24 cellular contexts compared by ENCODE assay signal in the genomic region with DNA sequence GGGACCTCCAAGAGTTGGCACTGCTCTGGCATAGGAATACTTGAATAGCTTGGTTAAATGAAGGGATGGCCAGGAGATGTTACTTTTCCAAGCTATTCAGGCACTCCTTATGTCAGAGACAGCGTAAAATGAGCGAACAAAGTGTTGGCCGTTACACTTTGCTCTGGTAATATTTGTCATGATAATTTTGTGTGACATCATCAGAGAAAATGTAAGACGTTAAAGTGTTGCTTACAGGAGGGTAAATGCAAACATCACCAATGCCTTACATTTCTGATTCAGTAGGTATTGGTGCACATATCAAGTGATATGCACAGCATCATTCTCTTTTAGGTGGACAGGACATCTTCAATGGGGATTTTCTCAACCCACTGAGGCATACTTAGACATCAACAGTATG. TPM values are rescaled to one million over a fixed set of nuclear protein-coding genes. Genes with fewer than 3 reads are reported as not detected.
DNase-seq lines count a peak whose midpoint lies in the region; ATAC-seq, FAIRE-seq and TF ChIP-seq lines count a peak whose summit lies in the region.
"Had no signal": no experiment of that assay in that cellular context is flagged by ENCODE, and none has a peak within 500 bp of the region (broad histone marks: within the 10 kb centered on the region; RNA-seq: fewer than 3 reads in every experiment).

No MANE protein-coding gene starts in this region.

- H3K4me1 Mint-ChIP-seq in T-helper 1 cell treated with Interleukin-12 subunit alpha and Interleukin-12 subunit beta and Interleukin-4 antibody, amounts not matched to agents 30 μg/mL and 1 μg/mL, for 36 hours (ENCODE audit: low read depth): peaks cover 59% of the 10 kb centered on the region
- H3K4me1 Mint-ChIP-seq in activated T-helper 17 cell treated with anti-CD3 and anti-CD28 coated beads, Interleukin-2, amount 50 U/mL, for 72 hours: peaks cover 35% of the 10 kb centered on the region
- H3K4me1 Mint-ChIP-seq: GM23338 had no signal

- no peak overlapping the region for H2AFZ ChIP-seq in HepG2 (ENCODE audit: low read length)
- H2AFZ ChIP-seq: GM23338 had no signal

- CTCF ChIA-PET in HepG2 (lab: Yijun Ruan, JAX; ENCODE audit: low intra/inter-chr PET ratio, low total read pairs): no interaction called here

- intact Hi-C loops in HepG2 (cut with micrococcal nuclease; ENCODE audit: unreplicated experiment) (no loop called here), right lobe of liver (cut with DNase I) (no loop called here)

- peaks cover 12% of the 10 kb centered on the region for H3K79me2 ChIP-seq in HepG2 (ENCODE audit: insufficient read depth, low read length)

- POLR2A ChIA-PET in HepG2 (lab: Yijun Ruan, JAX): no interaction called here

- ATAC-seq in HepG2 (no peak), right lobe of liver (no peak)
- ATAC-seq in activated T-helper 17 cell treated with anti-CD3 and anti-CD28 coated beads, Interleukin-2, amount 50 U/mL, for 72 hours (replicated peaks): no peak
- ATAC-seq: A549; CD8-positive, alpha-beta T cell; GM23338 had no signal

- DNase-seq in T-helper 1 cell (no peak), HepG2 (ENCODE audit: low spot score) (no peak), right lobe of liver (no peak), GM13977 (ENCODE audit: low spot score) (no peak), NCI-H128 (lab: John Stamatoyannopoulos, UW; ENCODE audit: unreplicated experiment) (no peak)
- DNase-seq: AML-193; Calu3; CD8-positive, alpha-beta T cell; DMS 273 treated with DMSO at 0.1 percent for 48 hours; DMS53; HCEC 1CT; HFFc6 had no signal

- no peak for TF ChIP-seq POLR2A in HepG2 (IDR thresholded peaks at IDR 0.05; ENCODE audit: insufficient read depth in 1 of 2, low read depth in 2 of 2, low read length in 2 of 2)
- no peak for TF ChIP-seq POLR2A in right lobe of liver (IDR thresholded peaks at IDR 0.05)

- no peak overlapping the region for H3K27ac Mint-ChIP-seq in T-helper 1 cell treated with Interleukin-12 subunit alpha and Interleukin-12 subunit beta and Interleukin-4 antibody, amounts not matched to agents 30 μg/mL and 1 μg/mL, for 36 hours
- H3K27ac Mint-ChIP-seq in activated T-helper 17 cell treated with anti-CD3 and anti-CD28 coated beads, Interleukin-2, amount 50 U/mL, for 72 hours: no peak overlapping the region
- H3K27ac Mint-ChIP-seq: CD8-positive, alpha-beta T cell; GM23338; HFFc6 had no signal

- H3K4me3 Mint-ChIP-seq in T-helper 1 cell treated with Interleukin-12 subunit alpha and Interleukin-12 subunit beta and Interleukin-4 antibody, amounts not matched to agents 30 μg/mL and 1 μg/mL, for 36 hours: peak overlapping the region; percentile 17
- H3K4me3 Mint-ChIP-seq in activated T-helper 17 cell treated with anti-CD3 and anti-CD28 coated beads, Interleukin-2, amount 50 U/mL, for 72 hours: peak overlapping the region; percentile 95
- H3K4me3 Mint-ChIP-seq: CD8-positive, alpha-beta T cell; GM23338; HFFc6 had no signal

- BruUV-seq in HepG2 (replicated peaks; lab: Mats Ljungman, UMichigan): no TSS peak

- in situ Hi-C loops in HepG2 (cut with HindIII; ENCODE audit: extremely low pct_ligation_motif_present, low pct_unique_long_range_greater_than_20kb): no loop called here
- in situ Hi-C loops in GM13977 (cut with MboI; ENCODE audit: low pct_unique_long_range_greater_than_20kb, low sequenced_read_pairs, unreplicated experiment): no loop called here

- no peak overlapping the region for H3K4me2 ChIP-seq in HepG2 (ENCODE audit: low read depth, low read length)
- H3K4me2 ChIP-seq: A549, GM23338 had no signal

- H3K4me1 ChIP-seq in HepG2 (ENCODE audit: insufficient read depth, low read length) (no peaks in the 10 kb centered on the region), right lobe of liver (peaks cover 0 to 4% (median 0%) of the 10 kb centered on the region in 4 donors), neutrophil (ENCODE audit: control insufficient read depth in 1 of 2, insufficient read depth in 1 of 2, low read depth in 1 of 2, low read length in 1 of 2) (peaks cover 76 to 84% of the 10 kb centered on the region in 2 experiments)
- H3K4me1 ChIP-seq: A549 had no signal

- H3K36me3 Mint-ChIP-seq in T-helper 1 cell treated with Interleukin-12 subunit alpha and Interleukin-12 subunit beta and Interleukin-4 antibody, amounts not matched to agents 30 μg/mL and 1 μg/mL, for 36 hours (ENCODE audit: low read depth): peaks cover 29% of the 10 kb centered on the region
- H3K36me3 Mint-ChIP-seq in activated T-helper 17 cell treated with anti-CD3 and anti-CD28 coated beads, Interleukin-2, amount 50 U/mL, for 72 hours (ENCODE audit: low read depth): peaks cover 46% of the 10 kb centered on the region

- no peaks in the 10 kb centered on the region for H3K27me3 Mint-ChIP-seq in T-helper 1 cell treated with Interleukin-12 subunit alpha and Interleukin-12 subunit beta and Interleukin-4 antibody, amounts not matched to agents 30 μg/mL and 1 μg/mL, for 36 hours (ENCODE audit: low read depth)
- no peaks in the 10 kb centered on the region for H3K27me3 Mint-ChIP-seq in activated T-helper 17 cell treated with anti-CD3 and anti-CD28 coated beads, Interleukin-2, amount 50 U/mL, for 72 hours
- H3K27me3 Mint-ChIP-seq: IgD-negative memory B cell had no signal

- H4K20me1 ChIP-seq in HepG2 (ENCODE audit: insufficient read depth, low read length): no peaks in the 10 kb centered on the region

- TF ChIP-seq EP300 in HepG2 (IDR thresholded peaks at IDR 0.05; ENCODE audit: low read depth in 2 of 2, low read length in 2 of 2): no peak
- no peak for TF ChIP-seq EP300 in HepG2 (CRISPR knock-in tag; IDR thresholded peaks at IDR 0.05; ENCODE audit: borderline replicate concordance)

- no peaks in the 10 kb centered on the region for H3K36me3 ChIP-seq in HepG2 (replicated peaks in 1 of 2; ENCODE audit: control insufficient read depth in 1 of 2, insufficient read depth in 2 of 2, low read length in 2 of 2)
- peaks cover 0 to 3% (median 0%) of the 10 kb centered on the region in 4 donors for H3K36me3 ChIP-seq in right lobe of liver
- H3K36me3 ChIP-seq in neutrophil: no peaks in the 10 kb centered on the region

- WGBS in HepG2 (ENCODE audit: low lambda C conversion rate): 82% methylated on average over 4 of the region's 4 CpGs
- WGBS in right lobe of liver (ENCODE audit: insufficient coverage, low coverage, low lambda C conversion rate, missing lambda C conversion rate): 98% methylated on average over 4 of the region's 4 CpGs

- H3K27me3 ChIP-seq in HepG2 (ENCODE audit: control insufficient read depth in 1 of 2, insufficient read depth in 2 of 2, low read length in 2 of 2) (no peaks in the 10 kb centered on the region), right lobe of liver (no peaks in the 10 kb centered on the region), neutrophil (no peaks in the 10 kb centered on the region)

- H3K4me3 ChIP-seq in HepG2 (replicated peaks in 1 of 3; ENCODE audit: insufficient read depth in 1 of 3, low read depth in 2 of 3, low read length in 3 of 3) (no peak overlapping the region), right lobe of liver (no peak overlapping the region), neutrophil (ENCODE audit: low read depth in 1 of 2, low read length in 1 of 2) (no peak overlapping the region)
- H3K4me3 ChIP-seq: A549, GM23338 had no signal

- H3K9me3 ChIP-seq in HepG2 (ENCODE audit: low read length) (no peaks in the 10 kb centered on the region), right lobe of liver (no peaks in the 10 kb centered on the region), neutrophil (no peaks in the 10 kb centered on the region)
- H3K9me3 ChIP-seq: A549 had no signal

- peaks cover 4% of the 10 kb centered on the region for H3K9me3 Mint-ChIP-seq in T-helper 1 cell treated with Interleukin-12 subunit alpha and Interleukin-12 subunit beta and Interleukin-4 antibody, amounts not matched to agents 30 μg/mL and 1 μg/mL, for 36 hours
- H3K9me3 Mint-ChIP-seq in activated T-helper 17 cell treated with anti-CD3 and anti-CD28 coated beads, Interleukin-2, amount 50 U/mL, for 72 hours: no peaks in the 10 kb centered on the region
- H3K9me3 Mint-ChIP-seq: GM23338, HFFc6 had no signal

- TF ChIP-seq RAD21 in HepG2 (CRISPR knock-in tag; IDR thresholded peaks at IDR 0.05): no peak

- TF ChIP-seq CTCF in HepG2 (CRISPR knock-in tag; IDR thresholded peaks at IDR 0.05) (no peak), right lobe of liver (IDR thresholded peaks at IDR 0.05) (no peak), neutrophil (IDR thresholded peaks at IDR 0.05) (no peak), GM13977 (IDR thresholded peaks at IDR 0.05; ENCODE audit: extremely low read depth, insufficient read depth, missing control alignments) (no peak)

- no peak overlapping the region for H3K27ac ChIP-seq in HepG2 (ENCODE audit: extremely low read length, insufficient read depth, low read length)
- no peak overlapping the region for H3K27ac ChIP-seq in right lobe of liver
- peak overlapping the region; percentile 92 for H3K27ac ChIP-seq in neutrophil
- H3K27ac ChIP-seq: 22Rv1, A549, C4-2B had no signal

- no peak overlapping the region for H3K9ac ChIP-seq in HepG2 (ENCODE audit: insufficient read depth, low read depth, low read length)

- no peak for FAIRE-seq in HepG2 (lab: Jason Lieb, UNC)
- FAIRE-seq: A549, G401.6, GM12892, H54, HTR-8/SVneo had no signal

RNA-seq across cellular contexts. Expression of a gene that starts 46.0 kb away (rescaled TPM):
- total RNA-seq in HepG2 (2016; rRNA removed; fragmentation: Illumina TruSeq; extraction: Trizol): 23.1 and 26.8 TPM in 2 replicates
- 5.4 and 7.7 TPM in 2 replicates for total RNA-seq in HepG2 (2016; cell fraction: cytosol; rRNA removed; fragmentation: Illumina TruSeq; extraction: Trizol; ENCODE audit: low read depth)
- 21.3 and 27.5 TPM in 2 replicates for total RNA-seq in HepG2 (2016; cell fraction: insoluble cytoplasmic fraction; rRNA removed; fragmentation: Illumina TruSeq; extraction: Trizol)
- total RNA-seq in HepG2 (2016; cell fraction: membrane; rRNA removed; fragmentation: Illumina TruSeq; extraction: Trizol): 24.3 and 26.4 TPM in 2 replicates
- total RNA-seq in HepG2 (2016; cell fraction: nucleus; rRNA removed; fragmentation: Illumina TruSeq; extraction: Trizol): 11.8 and 13.5 TPM in 2 replicates
- 8.6 and 11.7 TPM in 2 replicates for polyA plus RNA-seq in HepG2 (2011; rRNA removed)
- polyA plus RNA-seq in HepG2 (2011; cell fraction: cytosol; rRNA removed): 2.6 and 4.0 TPM in 2 replicates
- polyA plus RNA-seq in HepG2 (2011; cell fraction: nucleus; rRNA removed): 2.6 and 5.8 TPM in 2 replicates
- 9.9 and 13.0 TPM in 2 replicates for polyA plus RNA-seq in HepG2 (2012)
- 10.7 and 12.2 TPM in 2 replicates for polyA plus RNA-seq in HepG2 (2016; cell fraction: cytosol; fragmentation: Illumina TruSeq; extraction: Trizol; ENCODE audit: low read depth)
- 23.9 and 24.5 TPM in 2 replicates for polyA plus RNA-seq in HepG2 (2016; cell fraction: insoluble cytoplasmic fraction; fragmentation: Illumina TruSeq; extraction: Trizol; ENCODE audit: low read depth)
- polyA plus RNA-seq in HepG2 (2016; cell fraction: membrane; fragmentation: Illumina TruSeq; extraction: Trizol; ENCODE audit: low read depth): 19.9 and 21.8 TPM in 2 replicates
- 11.0 and 14.0 TPM in 2 replicates for polyA plus RNA-seq in HepG2 (2016; cell fraction: nucleus; fragmentation: Illumina TruSeq; extraction: Trizol; ENCODE audit: insufficient read depth, low read depth)
- 3.7 and 6.9 TPM in 2 replicates for polyA minus RNA-seq in HepG2 (2011; rRNA and poly(A)+ RNA removed; ENCODE audit: low replicate concordance)
- polyA minus RNA-seq in HepG2 (2011; cell fraction: cytosol; rRNA and poly(A)+ RNA removed): 9.6 and 11.5 TPM in 2 replicates
- 16.8 and 20.2 TPM in 2 replicates for polyA minus RNA-seq in HepG2 (2011; cell fraction: nucleus; rRNA and poly(A)+ RNA removed)
- 10 to 100 TPM in 4 of 6 experiments, 1 to 10 TPM in 2; 4.4 to 21.2 (median 15.1) TPM for total RNA-seq in right lobe of liver
- 10 to 100 TPM; 17.9 to 26.4 TPM for total RNA-seq in activated T-helper 17 cell treated with anti-CD3 and anti-CD28 coated beads, Interleukin-2, amount 50 U/mL, for 72 hours

RNA-seq across cellular contexts. Expression of a gene that starts 47.9 kb away (rescaled TPM):
- total RNA-seq in HepG2 (2016; rRNA removed; fragmentation: Illumina TruSeq; extraction: Trizol) (9.7 and 14.8 TPM in 2 replicates), right lobe of liver (10 to 100 TPM in 1 of 6 experiments, 1 to 10 TPM in 5; 2.5 to 12.7 (median 4.8) TPM)
- 2.8 and 3.6 TPM in 2 replicates for total RNA-seq in HepG2 (2016; cell fraction: cytosol; rRNA removed; fragmentation: Illumina TruSeq; extraction: Trizol; ENCODE audit: low read depth)
- total RNA-seq in HepG2 (2016; cell fraction: insoluble cytoplasmic fraction; rRNA removed; fragmentation: Illumina TruSeq; extraction: Trizol): 9.9 and 13.5 TPM in 2 replicates
- total RNA-seq in HepG2 (2016; cell fraction: membrane; rRNA removed; fragmentation: Illumina TruSeq; extraction: Trizol): 3.9 and 4.5 TPM in 2 replicates
- 12.3 and 18.8 TPM in 2 replicates for total RNA-seq in HepG2 (2016; cell fraction: nucleus; rRNA removed; fragmentation: Illumina TruSeq; extraction: Trizol)
- polyA plus RNA-seq in HepG2 (2011; rRNA removed): 9.5 and 12.4 TPM in 2 replicates
- 6.1 and 7.1 TPM in 2 replicates for polyA plus RNA-seq in HepG2 (2011; cell fraction: cytosol; rRNA removed)
- polyA plus RNA-seq in HepG2 (2011; cell fraction: nucleus; rRNA removed): 2.9 and 3.0 TPM in 2 replicates
- polyA plus RNA-seq in HepG2 (2012): 13.3 and 20.2 TPM in 2 replicates
- 5.2 and 5.3 TPM in 2 replicates for polyA plus RNA-seq in HepG2 (2016; cell fraction: cytosol; fragmentation: Illumina TruSeq; extraction: Trizol; ENCODE audit: low read depth)
- polyA plus RNA-seq in HepG2 (2016; cell fraction: insoluble cytoplasmic fraction; fragmentation: Illumina TruSeq; extraction: Trizol; ENCODE audit: low read depth): 10.5 and 13.7 TPM in 2 replicates
- polyA plus RNA-seq in HepG2 (2016; cell fraction: membrane; fragmentation: Illumina TruSeq; extraction: Trizol; ENCODE audit: low read depth): 3.5 and 4.7 TPM in 2 replicates
- 20.0 and 26.2 TPM in 2 replicates for polyA plus RNA-seq in HepG2 (2016; cell fraction: nucleus; fragmentation: Illumina TruSeq; extraction: Trizol; ENCODE audit: insufficient read depth, low read depth)
- 0.89 and 1.8 TPM in 2 replicates for polyA minus RNA-seq in HepG2 (2011; rRNA and poly(A)+ RNA removed; ENCODE audit: low replicate concordance)
- polyA minus RNA-seq in HepG2 (2011; cell fraction: cytosol; rRNA and poly(A)+ RNA removed): 5.3 and 5.9 TPM in 2 replicates
- polyA minus RNA-seq in HepG2 (2011; cell fraction: nucleus; rRNA and poly(A)+ RNA removed): 6.0 and 9.4 TPM in 2 replicates
- 1 to 10 TPM; 1.7 to 2.6 TPM for total RNA-seq in activated T-helper 17 cell treated with anti-CD3 and anti-CD28 coated beads, Interleukin-2, amount 50 U/mL, for 72 hours
